In genomic region chr17:28385037-28385797, GRCh38 we compare ENCODE assay signal across 10 cellular contexts. TPM values are rescaled to one million over a fixed set of nuclear protein-coding genes. Genes with fewer than 3 reads are reported as not detected.
A peak's percentile ranks its signal among the peaks of the same experiment; 100 is the strongest.
DNase-seq lines count a peak whose midpoint lies in the region; ATAC-seq, FAIRE-seq and TF ChIP-seq lines count a peak whose summit lies in the region.
"Had no signal": no experiment of that assay in that cellular context is flagged by ENCODE, and none has a peak within 500 bp of the region (broad histone marks: within the 10 kb centered on the region; RNA-seq: fewer than 3 reads in every experiment).

No MANE protein-coding gene starts in this region.

- peaks cover 64% of the 10 kb centered on the region for H3K27me3 Mint-ChIP-seq in progenitor cell of endocrine pancreas

- TF ChIP-seq CTCF in epithelial cell of proximal tubule (conservative IDR thresholded peaks at IDR 0.05; ENCODE audit: low read depth, low read length) = no peak
- TF ChIP-seq CTCF in progenitor cell of endocrine pancreas (IDR thresholded peaks at IDR 0.05; ENCODE audit: unreplicated experiment) = no peak

- peak overlapping the region; percentile 77 for H3K4me3 Mint-ChIP-seq in progenitor cell of endocrine pancreas (ENCODE audit: low read depth)

- H3K4me3 ChIP-seq in epithelial cell of proximal tubule (ENCODE audit: low read depth, low read length) = peak overlapping the region; percentile 80

- ATAC-seq in GM18511 (IDR thresholded peaks at IDR 0.05; ENCODE audit: unreplicated experiment) (peak; percentile 41), GM19395 (IDR thresholded peaks at IDR 0.05; ENCODE audit: unreplicated experiment) (no peak)
- ATAC-seq: HCT116 had no signal

- FAIRE-seq in GM12892 (lab: Jason Lieb, UNC) = no peak

- no peaks in the 10 kb centered on the region for H3K9me3 Mint-ChIP-seq in progenitor cell of endocrine pancreas (ENCODE audit: low read depth)

- no peak for TF ChIP-seq POLR2A in GM12892 (IDR thresholded peaks at IDR 0.05; ENCODE audit: low read depth, low read length)

- TF ChIP-seq RAD21 in Ishikawa (IDR thresholded peaks at IDR 0.05; ENCODE audit: low read depth) = no peak

- H3K4me1 Mint-ChIP-seq in progenitor cell of endocrine pancreas (ENCODE audit: low read depth) = peaks cover 11% of the 10 kb centered on the region

- peaks cover 10% of the 10 kb centered on the region for H3K36me3 Mint-ChIP-seq in progenitor cell of endocrine pancreas (ENCODE audit: insufficient read depth)

- TF ChIP-seq EP300 in Ishikawa (IDR thresholded peaks at IDR 0.05; ENCODE audit: borderline replicate concordance) = no peak

- no peak overlapping the region for H3K27ac Mint-ChIP-seq in progenitor cell of endocrine pancreas

- DNase-seq in epithelial cell of proximal tubule (ENCODE audit: low read depth) (no peak), progenitor cell of endocrine pancreas (ENCODE audit: low spot score, unreplicated experiment) (no peak), NCI-H187 treated with DMSO at 0.1 percent for 48 hours (lab: John Stamatoyannopoulos, UW) (no peak), mucosa of gallbladder (ENCODE audit: low spot score) (no peak), GM12892 (ENCODE audit: insufficient read length) (no peak)

TF ChIP-seq in Ishikawa, 13 proteins besides CTCF, POLR2A, EP300 and RAD21:
- TF ChIP-seq NFIC (IDR thresholded peaks at IDR 0.05) (peak; percentile 19; the same call in 1 of the 2 replicates), EGR1 (IDR thresholded peaks at IDR 0.05) (no peak), MAX (IDR thresholded peaks at IDR 0.05) (peak; percentile 74), TCF12 (IDR thresholded peaks at IDR 0.05; ENCODE audit: low read depth) (no peak), TEAD4 (IDR thresholded peaks at IDR 0.05) (0 out of 2 replicates have a peak, but pooled peaks have one; percentile 12)

RNA-seq across cellular contexts. Expression of gene SARM1, which starts 13.7 kb away (rescaled TPM):
- total RNA-seq in epithelial cell of proximal tubule = 0.80 and 0.81 TPM in 2 replicates
- 20.0 and 20.5 TPM in 2 replicates for total RNA-seq in progenitor cell of endocrine pancreas
- 27.8 TPM for total RNA-seq in mucosa of gallbladder
- polyA plus RNA-seq in GM12892 (2012; ENCODE audit: missing spikeins) = 9.1 TPM

RNA-seq across cellular contexts. Expression of gene VTN, which starts 15.1 kb away (rescaled TPM):
- total RNA-seq in epithelial cell of proximal tubule (not detected in 2 replicates), progenitor cell of endocrine pancreas (128 and 139 TPM in 2 replicates), mucosa of gallbladder (424 TPM)
- 0.23 TPM for polyA plus RNA-seq in GM12892 (2012; ENCODE audit: missing spikeins)

RNA-seq across cellular contexts. Expression of gene SEBOX, which starts 20.2 kb away (rescaled TPM):
- total RNA-seq in epithelial cell of proximal tubule (not detected in 2 replicates), progenitor cell of endocrine pancreas (not detected in 2 replicates), mucosa of gallbladder (not detected)
- polyA plus RNA-seq in GM12892 (2012; ENCODE audit: missing spikeins) = not detected
- total RNA-seq: pulmonary artery endothelial cell had no signal

RNA-seq across cellular contexts. Expression of gene SLC46A1, which starts 20.8 kb away (rescaled TPM):
- total RNA-seq in epithelial cell of proximal tubule (2.8 and 4.7 TPM in 2 replicates), progenitor cell of endocrine pancreas (15.7 and 16.1 TPM in 2 replicates), mucosa of gallbladder (46.2 TPM)
- polyA plus RNA-seq in GM12892 (2012; ENCODE audit: missing spikeins) = 6.3 TPM

RNA-seq across cellular contexts. Expression of gene POLDIP2, which starts 27.9 kb away (rescaled TPM):
- 96.4 and 131 TPM in 2 replicates for total RNA-seq in epithelial cell of proximal tubule
- total RNA-seq in progenitor cell of endocrine pancreas = 66.0 and 68.6 TPM in 2 replicates
- total RNA-seq in mucosa of gallbladder = 88.8 TPM
- polyA plus RNA-seq in GM12892 (2012; ENCODE audit: missing spikeins) = 84.7 TPM

Comparison
In these comparisons a context has a peak if more than half of its experiments do, and no peak if none do; other contexts are left out.
1. RNA of gene SARM1, which starts 13.7 kb away (total RNA-seq): 27.8 TPM in mucosa of gallbladder (single experiment) and 20.0 to 20.5 TPM in progenitor cell of endocrine pancreas; 0.80 to 0.81 TPM in epithelial cell of proximal tubule; every median in the first group is over 10 times any median in the second.
2. RNA of gene VTN, which starts 15.1 kb away (total RNA-seq): 424 TPM in mucosa of gallbladder (single experiment) and 128 to 139 TPM in progenitor cell of endocrine pancreas; not detected in epithelial cell of proximal tubule; every median in the first group is over 100 times any median in the second.